14 cellular contexts compared by ENCODE assay signal in genomic region chr11:20125927-20126326, GRCh38. TPM values are rescaled to one million over a fixed set of nuclear protein-coding genes. Genes with fewer than 3 reads are reported as not detected.
A peak's percentile ranks its signal among the peaks of the same experiment; 100 is the strongest.
DNase-seq lines count a peak whose midpoint lies in the region; ATAC-seq lines count a peak whose summit lies in the region.
"Had no signal": no experiment of that assay in that cellular context is flagged by ENCODE, and none has a peak within 500 bp of the region (broad histone marks: within the 10 kb centered on the region; RNA-seq: fewer than 3 reads in every experiment).

No MANE protein-coding gene starts in this region.

- ATAC-seq in GM21529 (IDR thresholded peaks at IDR 0.05; ENCODE audit: unreplicated experiment), result no peak

- DNase-seq in A172 (ENCODE audit: low spot score) (peak; percentile 84), HK-2 (ENCODE audit: unreplicated experiment) (peak; percentile 44), astrocyte of the hippocampus (ENCODE audit: low read depth, low spot score) (peak; percentile 80), glomerular visceral epithelial cell (ENCODE audit: extremely low spot score) (peak; percentile 67), NCI-H2081 treated with DMSO at 0.1 percent for 48 hours (lab: John Stamatoyannopoulos, UW) (no peak)
- DNase-seq in activated naive CD4-positive, alpha-beta T cell treated with anti-CD3 and anti-CD28 coated beads, Interleukin-2, amount 50 U/mL, for 16 hours, result no peak
- no peak for DNase-seq in stimulated activated naive CD4-positive, alpha-beta T cell (lab: John Stamatoyannopoulos, UW)
- DNase-seq: activated naive CD4-positive, alpha-beta T cell treated with anti-CD3 and anti-CD28 coated beads for 36 hours; colonic mucosa; T-helper 9 cell had no signal

RNA-seq across cellular contexts. Expression of gene DBX1, which starts 34.3 kb away (rescaled TPM):
- not detected in 2 replicates for total RNA-seq in A172 (2014; rRNA removed; shearing (Covaris generic))
- total RNA-seq: activated CD8-positive, alpha-beta memory T cell treated with anti-CD3 and anti-CD28 coated beads for 36 hours; activated naive CD4-positive, alpha-beta T cell treated with anti-CD3 and anti-CD28 coated beads for 36 hours; colonic mucosa; lung; thoracic aorta had no signal

Comparison
In these comparisons a context has a peak if more than half of its experiments do, and no peak if none do; other contexts are left out.
1. DNase-seq: peak in A172 (single experiment), HK-2 (single experiment), astrocyte of the hippocampus (single experiment) and glomerular visceral epithelial cell (single experiment); none in NCI-H2081 treated with DMSO at 0.1 percent for 48 hours (single experiment), activated naive CD4-positive, alpha-beta T cell treated with anti-CD3 and anti-CD28 coated beads, Interleukin-2, amount 50 U/mL, for 16 hours (single experiment) and stimulated activated naive CD4-positive, alpha-beta T cell (0 of 6).